ENCODE assay signal across 9 cellular contexts in genomic region chr10:69630651-69631400, GRCh38. TPM values are rescaled to one million over a fixed set of nuclear protein-coding genes. Genes with fewer than 3 reads are reported as not detected.
DNase-seq lines count a peak whose midpoint lies in the region; ATAC-seq and TF ChIP-seq lines count a peak whose summit lies in the region.
"Had no signal": no experiment of that assay in that cellular context is flagged by ENCODE, and none has a peak within 500 bp of the region (broad histone marks: within the 10 kb centered on the region; RNA-seq: fewer than 3 reads in every experiment).

No MANE protein-coding gene starts in this region.

- H3K4me1 ChIP-seq in mononuclear cell (ENCODE audit: insufficient read depth, low read length) (no peaks in the 10 kb centered on the region), upper lobe of right lung (peaks cover 6% of the 10 kb centered on the region)

- H3K4me3 Mint-ChIP-seq in activated naive CD4-positive, alpha-beta T cell treated with anti-CD3 and anti-CD28 coated beads, Interleukin-2, amount 50 U/mL, for 24 hours = peak overlapping the region; percentile 75
- H3K4me3 Mint-ChIP-seq in central memory CD8-positive, alpha-beta T cell = peak overlapping the region; percentile 71

- no peak for DNase-seq in activated naive CD4-positive, alpha-beta T cell treated with anti-CD3 and anti-CD28 coated beads, Interleukin-2, amount 50 U/mL, for 16 hours
- DNase-seq in central memory CD8-positive, alpha-beta T cell (ENCODE audit: low spot score in 2 of 2) = no peak
- DNase-seq in upper lobe of right lung (no peak), RWPE1 (ENCODE audit: low spot score) (no peak), CD1c-positive myeloid dendritic cell (ENCODE audit: extremely low spot score) (no peak)

- H3K27me3 Mint-ChIP-seq in activated naive CD4-positive, alpha-beta T cell treated with anti-CD3 and anti-CD28 coated beads, Interleukin-2, amount 50 U/mL, for 24 hours = no peaks in the 10 kb centered on the region
- no peaks in the 10 kb centered on the region for H3K27me3 Mint-ChIP-seq in central memory CD8-positive, alpha-beta T cell

- intact Hi-C loops in upper lobe of right lung (cut with DNase I) = loop anchor here (10.0 kb wide), 1 partner anchor 206 kb away; no protein-coding TSS in a partner anchor

- H3K9me3 ChIP-seq in mononuclear cell (ENCODE audit: low read depth, low read length) (no peaks in the 10 kb centered on the region), upper lobe of right lung (no peaks in the 10 kb centered on the region)

- H3K27me3 ChIP-seq in mononuclear cell (ENCODE audit: insufficient read depth, low read length) (peaks cover 4% of the 10 kb centered on the region), upper lobe of right lung (no peaks in the 10 kb centered on the region)

- no peaks in the 10 kb centered on the region for H3K36me3 ChIP-seq in upper lobe of right lung

- POLR2A ChIA-PET in RWPE1 (lab: Yijun Ruan, JAX; ENCODE audit: low non-redundant PET) = no interaction called here

- H3K4me3 ChIP-seq in mononuclear cell (ENCODE audit: low read length) (peak overlapping the region; percentile 35), upper lobe of right lung (peak overlapping the region; percentile 61)

- peaks cover 27% of the 10 kb centered on the region for H3K4me1 Mint-ChIP-seq in activated naive CD4-positive, alpha-beta T cell treated with anti-CD3 and anti-CD28 coated beads, Interleukin-2, amount 50 U/mL, for 24 hours
- peaks cover 14% of the 10 kb centered on the region for H3K4me1 Mint-ChIP-seq in central memory CD8-positive, alpha-beta T cell

- TF ChIP-seq CTCF in upper lobe of right lung (IDR thresholded peaks at IDR 0.05) = no peak
- no peak for TF ChIP-seq CTCF in RWPE1 (conservative IDR thresholded peaks at IDR 0.05; ENCODE audit: low read depth)

- H3K27ac Mint-ChIP-seq in activated naive CD4-positive, alpha-beta T cell treated with anti-CD3 and anti-CD28 coated beads, Interleukin-2, amount 50 U/mL, for 24 hours = peak overlapping the region; percentile 72
- H3K27ac Mint-ChIP-seq in central memory CD8-positive, alpha-beta T cell (ENCODE audit: low read depth) = peak overlapping the region; percentile 56

- H3K9me3 Mint-ChIP-seq in activated naive CD4-positive, alpha-beta T cell treated with anti-CD3 and anti-CD28 coated beads, Interleukin-2, amount 50 U/mL, for 24 hours = no peaks in the 10 kb centered on the region
- H3K9me3 Mint-ChIP-seq in central memory CD8-positive, alpha-beta T cell = no peaks in the 10 kb centered on the region

- ATAC-seq in central memory CD8-positive, alpha-beta T cell (replicated peaks; ENCODE audit: extremely low read depth, poor library complexity, severe bottlenecking) = no peak
- ATAC-seq in upper lobe of right lung = peak; percentile 2
- no peak for ATAC-seq in GM21390 (IDR thresholded peaks at IDR 0.05; ENCODE audit: unreplicated experiment)

- no peaks in the 10 kb centered on the region for H3K36me3 Mint-ChIP-seq in activated naive CD4-positive, alpha-beta T cell treated with anti-CD3 and anti-CD28 coated beads, Interleukin-2, amount 50 U/mL, for 24 hours
- peaks cover 9% of the 10 kb centered on the region for H3K36me3 Mint-ChIP-seq in central memory CD8-positive, alpha-beta T cell (ENCODE audit: insufficient read depth)

- CTCF ChIA-PET in RWPE1 (lab: Yijun Ruan, JAX) = interaction anchor here (0.6 to 1.1 kb wide), 3 partner anchors 73 to 1612 kb away, joined by 3 to 6 read pairs (median 3); no protein-coding TSS in a partner anchor

- no peak overlapping the region for H3K27ac ChIP-seq in upper lobe of right lung
- no peak overlapping the region for H3K27ac ChIP-seq in RWPE1

RNA-seq across cellular contexts. Expression of gene FAM241B, which starts 0.8 kb away (rescaled TPM):
- not detected for total RNA-seq in mononuclear cell
- 5.2 TPM for total RNA-seq in upper lobe of right lung

RNA-seq across cellular contexts. Expression of gene NEUROG3, which starts 57.6 kb away (rescaled TPM):
- not detected for total RNA-seq in mononuclear cell
- not detected for total RNA-seq in upper lobe of right lung
- total RNA-seq: NCI-H460 had no signal
